In genomic region chr1:51660570-51660969, GRCh38 we compare ENCODE assay signal across 1 cellular context.
TF ChIP-seq lines count a peak whose summit lies in the region.

No MANE protein-coding gene starts in this region.

TF ChIP-seq in HCT116, 20 proteins besides CTCF, POLR2A, EP300 and RAD21 (continued from another document):
- TF ChIP-seq MAX (IDR thresholded peaks at IDR 0.05): no peak
- no peak for TF ChIP-seq JUND (IDR thresholded peaks at IDR 0.05)
- TF ChIP-seq SIN3A (IDR thresholded peaks at IDR 0.05; ENCODE audit: low read depth): no peak
- no peak for TF ChIP-seq ZFX (IDR thresholded peaks at IDR 0.05)
- no peak for TF ChIP-seq YY1 (IDR thresholded peaks at IDR 0.05; ENCODE audit: extremely low read depth, insufficient replicate concordance, low read depth, low read length)
- TF ChIP-seq ATF3 (IDR thresholded peaks at IDR 0.05): no peak
- TF ChIP-seq SP1 (IDR thresholded peaks at IDR 0.05; ENCODE audit: low read depth): no peak
- no peak for TF ChIP-seq CBX3 (IDR thresholded peaks at IDR 0.05; ENCODE audit: low read depth)
- TF ChIP-seq EZH2phosphoT487 (IDR thresholded peaks at IDR 0.05; ENCODE audit: borderline replicate concordance): no peak
- no peak for TF ChIP-seq EZH2 (IDR thresholded peaks at IDR 0.05)
- TF ChIP-seq ZNF274 (IDR thresholded peaks at IDR 0.05; ENCODE audit: low read depth, low read length): no peak
- TF ChIP-seq POLR2AphosphoS5 (IDR thresholded peaks at IDR 0.05; ENCODE audit: low read depth, low read length): no peak
- no peak for TF ChIP-seq FOSL1 (IDR thresholded peaks at IDR 0.05; ENCODE audit: low read depth)
